Comparison of ENCODE assay signal across 8 cellular contexts in the genomic region with DNA sequence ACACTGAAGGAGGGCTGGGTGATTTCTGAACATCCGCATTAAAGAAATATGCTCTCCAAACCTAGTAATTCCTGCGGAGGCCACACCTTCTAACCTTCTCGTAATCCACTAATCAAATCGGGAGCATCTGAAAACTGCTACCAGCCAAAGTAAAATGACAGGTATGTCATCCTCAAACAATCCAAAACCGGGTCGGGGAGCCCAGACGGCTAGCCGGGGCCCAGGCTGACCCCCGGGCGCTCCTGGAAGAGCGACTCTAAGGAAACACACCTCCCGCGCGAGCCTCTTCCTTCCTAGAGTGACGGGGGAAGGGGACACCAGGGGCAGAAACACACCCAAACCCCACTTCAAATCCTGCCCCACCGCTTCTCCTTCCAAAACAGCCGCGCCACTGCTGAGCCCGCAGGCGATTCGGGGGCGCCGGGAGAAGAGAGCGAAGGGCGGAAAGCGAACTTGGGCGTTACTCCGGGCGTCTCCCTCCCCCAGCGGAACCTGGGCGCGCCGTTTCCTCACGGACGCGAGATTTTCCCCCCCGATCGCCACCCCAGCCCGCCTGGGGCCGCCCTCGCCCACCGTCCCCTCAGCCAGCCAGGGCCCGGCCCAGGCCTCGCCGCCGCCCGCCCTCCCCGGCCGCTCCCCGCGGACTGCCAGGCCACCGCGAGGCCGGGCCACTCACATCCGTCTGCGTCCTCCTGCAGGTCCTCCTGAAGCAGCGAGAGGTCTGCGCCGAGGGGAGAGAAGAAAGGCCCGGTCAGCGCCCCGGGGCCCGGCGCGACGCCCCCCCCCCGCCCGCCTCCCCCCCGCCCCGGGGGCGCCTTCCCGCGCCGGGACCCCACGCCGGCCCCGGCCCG. TPM values are rescaled to one million over a fixed set of nuclear protein-coding genes. Genes with fewer than 3 reads are reported as not detected.
DNase-seq lines count a peak whose midpoint lies in the region; ATAC-seq and TF ChIP-seq lines count a peak whose summit lies in the region.

No MANE protein-coding gene starts in this region.

- H3K27ac Mint-ChIP-seq in nephron, result peak overlapping the region; percentile 99 to 100 (median 99)

- CTCF ChIA-PET in OCI-LY7 (lab: Charles Lee; ENCODE audit: unreplicated experiment), result no interaction called here

- POLR2A ChIA-PET in OCI-LY7 (lab: Charles Lee), result no interaction called here

- no peaks in the 10 kb centered on the region for H3K27me3 Mint-ChIP-seq in nephron (ENCODE audit: low read depth)

- peak overlapping the region; percentile 53 for H3K4me3 ChIP-seq in BE2C (ENCODE audit: low read depth, low read length)
- H3K4me3 ChIP-seq in OCI-LY7 (ENCODE audit: low read depth, low read length, poor library complexity, severe bottlenecking), result peak overlapping the region; percentile 94
- peak overlapping the region; percentile 89 for H3K4me3 ChIP-seq in fibroblast of villous mesenchyme (ENCODE audit: low read depth, low read length)

- H3K36me3 Mint-ChIP-seq in nephron (ENCODE audit: low read depth), result peaks cover 23% of the 10 kb centered on the region

- H3K36me3 ChIP-seq in BE2C (no peaks in the 10 kb centered on the region; the same call in 1 of the 2 replicates), OCI-LY7 (ENCODE audit: insufficient read depth, low read length) (peaks cover 14% of the 10 kb centered on the region)

- H3K27me3 ChIP-seq in BE2C, result no peaks in the 10 kb centered on the region

- H3K79me2 ChIP-seq in OCI-LY7 (ENCODE audit: insufficient read depth, low read depth, low read length), result peaks cover 42% of the 10 kb centered on the region

- no peaks in the 10 kb centered on the region for H3K9me3 Mint-ChIP-seq in nephron

- TF ChIP-seq CTCF in BE2C (IDR thresholded peaks at IDR 0.05; ENCODE audit: low read depth, low read length), result no peak
- TF ChIP-seq CTCF in OCI-LY7 (conservative IDR thresholded peaks at IDR 0.05; ENCODE audit: low read length), result no peak
- no peak for TF ChIP-seq CTCF in fibroblast of villous mesenchyme (IDR thresholded peaks at IDR 0.05; ENCODE audit: insufficient read depth, low read depth, low read length)
- no peak for TF ChIP-seq CTCF in nephron (IDR thresholded peaks at IDR 0.05; ENCODE audit: unreplicated experiment in 3 of 3)

- 0 out of 2 replicates have a peak, but pooled peaks cover 3% of the 10 kb centered on the region for H4K20me1 ChIP-seq in OCI-LY7 (ENCODE audit: insufficient read depth, low read length)

- no TSS peak for BruUV-seq in OCI-LY7 (replicated peaks; lab: Mats Ljungman, UMichigan)

- H2AFZ ChIP-seq in OCI-LY7 (ENCODE audit: low read length), result peak overlapping the region; percentile 61; the same call in 1 of the 2 replicates

- no peaks in the 10 kb centered on the region for H3K9me2 ChIP-seq in OCI-LY7 (ENCODE audit: insufficient read depth, low read length)

- no peaks in the 10 kb centered on the region for H3K4me1 ChIP-seq in BE2C
- peaks cover 20% of the 10 kb centered on the region for H3K4me1 ChIP-seq in OCI-LY7 (ENCODE audit: insufficient read depth, low read length, poor library complexity, severe bottlenecking)

- intact Hi-C loops in OCI-LY7 (cut with micrococcal nuclease; ENCODE audit: unreplicated experiment), result loop anchor here (2.0 to 10.0 kb wide), 4 partner anchors 301 to 911 kb away; partner anchors contain the start of genes NAPG and VAPA

- peak overlapping the region; percentile 76 for H3K4me2 ChIP-seq in OCI-LY7 (ENCODE audit: low read length)

- DNase-seq in BE2C (peak; percentile 49), OCI-LY7 (ENCODE audit: low spot score) (peak; percentile 68), fibroblast of villous mesenchyme (ENCODE audit: low read depth) (peak; percentile 54), superior temporal gyrus (ENCODE audit: extremely low spot score) (peak; percentile 46)
- peak; percentile 30 for DNase-seq in activated effector memory CD4-positive, alpha-beta T cell treated with Interleukin-2 at 50 U/mL for 16 hours

- ATAC-seq in GM19035 (IDR thresholded peaks at IDR 0.05; ENCODE audit: unreplicated experiment) (peak; percentile 31), HG03175 (IDR thresholded peaks at IDR 0.05; ENCODE audit: unreplicated experiment) (peak; percentile 35)

- H3K27ac ChIP-seq in OCI-LY7 (ENCODE audit: low read depth, low read length, poor library complexity, severe bottlenecking), result peak overlapping the region; percentile 59

- H3K9me3 ChIP-seq in BE2C (no peaks in the 10 kb centered on the region), OCI-LY7 (ENCODE audit: low read length) (no peaks in the 10 kb centered on the region)

- peaks cover 32% of the 10 kb centered on the region for H3K4me1 Mint-ChIP-seq in nephron

- H3K4me3 Mint-ChIP-seq in nephron, result peak overlapping the region; percentile 98 to 99 (median 99)

RNA-seq across cellular contexts. Expression of gene PPP4R1, which starts 0.6 kb away (rescaled TPM):
- polyA plus RNA-seq in BE2C (2012; ENCODE audit: insufficient read depth, insufficient read length, low read depth), result 23.5 TPM
- 64.9 and 95.9 TPM in 2 replicates for total RNA-seq in OCI-LY7 (2014; rRNA removed; shearing (Covaris generic))
- total RNA-seq in OCI-LY7 (2022) (60.9 and 72.4 TPM in 2 replicates), fibroblast of villous mesenchyme (99.2 and 136 TPM in 2 replicates)

Comparison
In these comparisons a context has a peak if more than half of its experiments do, and no peak if none do; other contexts are left out.
1. Peak in every context shown above with its lines: DNase-seq, ATAC-seq, H3K4me3 ChIP-seq and H3K27ac ChIP-seq.